Comparison of ENCODE assay signal across 1 cellular context in the genomic region with DNA sequence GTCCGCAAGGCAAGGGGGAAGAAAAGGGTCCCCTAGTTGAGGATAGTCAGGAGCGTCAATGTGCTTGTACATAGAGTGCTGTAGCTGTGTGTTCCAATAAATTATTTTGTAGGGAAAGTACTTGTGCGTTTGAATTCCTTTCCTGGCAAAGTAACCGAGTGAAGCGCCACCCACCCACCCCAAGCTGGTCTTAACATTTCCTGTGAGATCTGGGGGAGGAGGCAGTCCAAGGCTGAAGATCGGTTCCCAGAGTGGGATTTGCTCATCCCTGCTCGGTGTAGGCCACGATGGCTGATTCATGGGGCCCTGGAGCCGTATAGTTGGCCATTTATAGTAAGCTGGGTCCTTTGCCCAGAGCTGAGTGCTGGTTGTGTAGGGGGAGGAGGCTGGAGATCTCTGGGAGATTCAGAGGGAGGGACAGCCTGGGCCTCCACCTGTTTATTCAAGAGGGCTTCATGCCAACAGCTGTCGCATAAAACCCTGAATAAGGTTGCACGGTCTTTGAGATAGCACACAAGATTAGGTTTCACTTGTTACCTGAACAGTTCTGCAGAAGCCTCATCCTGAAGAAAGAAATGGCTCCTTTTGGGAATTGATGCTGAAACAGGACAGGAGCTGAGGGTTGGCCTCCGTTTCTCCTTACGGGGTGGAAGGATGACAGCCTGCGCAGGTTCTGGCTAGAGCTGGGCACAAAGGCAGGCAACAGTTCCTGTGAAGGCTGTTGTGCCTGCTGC.
TF ChIP-seq lines count a peak whose summit lies in the region.

No MANE protein-coding gene starts in this region.

TF ChIP-seq in K562, 482 proteins besides CTCF, POLR2A, EP300 and RAD21 (continued from another document and continues in another):
- TF ChIP-seq, protein P1, sequence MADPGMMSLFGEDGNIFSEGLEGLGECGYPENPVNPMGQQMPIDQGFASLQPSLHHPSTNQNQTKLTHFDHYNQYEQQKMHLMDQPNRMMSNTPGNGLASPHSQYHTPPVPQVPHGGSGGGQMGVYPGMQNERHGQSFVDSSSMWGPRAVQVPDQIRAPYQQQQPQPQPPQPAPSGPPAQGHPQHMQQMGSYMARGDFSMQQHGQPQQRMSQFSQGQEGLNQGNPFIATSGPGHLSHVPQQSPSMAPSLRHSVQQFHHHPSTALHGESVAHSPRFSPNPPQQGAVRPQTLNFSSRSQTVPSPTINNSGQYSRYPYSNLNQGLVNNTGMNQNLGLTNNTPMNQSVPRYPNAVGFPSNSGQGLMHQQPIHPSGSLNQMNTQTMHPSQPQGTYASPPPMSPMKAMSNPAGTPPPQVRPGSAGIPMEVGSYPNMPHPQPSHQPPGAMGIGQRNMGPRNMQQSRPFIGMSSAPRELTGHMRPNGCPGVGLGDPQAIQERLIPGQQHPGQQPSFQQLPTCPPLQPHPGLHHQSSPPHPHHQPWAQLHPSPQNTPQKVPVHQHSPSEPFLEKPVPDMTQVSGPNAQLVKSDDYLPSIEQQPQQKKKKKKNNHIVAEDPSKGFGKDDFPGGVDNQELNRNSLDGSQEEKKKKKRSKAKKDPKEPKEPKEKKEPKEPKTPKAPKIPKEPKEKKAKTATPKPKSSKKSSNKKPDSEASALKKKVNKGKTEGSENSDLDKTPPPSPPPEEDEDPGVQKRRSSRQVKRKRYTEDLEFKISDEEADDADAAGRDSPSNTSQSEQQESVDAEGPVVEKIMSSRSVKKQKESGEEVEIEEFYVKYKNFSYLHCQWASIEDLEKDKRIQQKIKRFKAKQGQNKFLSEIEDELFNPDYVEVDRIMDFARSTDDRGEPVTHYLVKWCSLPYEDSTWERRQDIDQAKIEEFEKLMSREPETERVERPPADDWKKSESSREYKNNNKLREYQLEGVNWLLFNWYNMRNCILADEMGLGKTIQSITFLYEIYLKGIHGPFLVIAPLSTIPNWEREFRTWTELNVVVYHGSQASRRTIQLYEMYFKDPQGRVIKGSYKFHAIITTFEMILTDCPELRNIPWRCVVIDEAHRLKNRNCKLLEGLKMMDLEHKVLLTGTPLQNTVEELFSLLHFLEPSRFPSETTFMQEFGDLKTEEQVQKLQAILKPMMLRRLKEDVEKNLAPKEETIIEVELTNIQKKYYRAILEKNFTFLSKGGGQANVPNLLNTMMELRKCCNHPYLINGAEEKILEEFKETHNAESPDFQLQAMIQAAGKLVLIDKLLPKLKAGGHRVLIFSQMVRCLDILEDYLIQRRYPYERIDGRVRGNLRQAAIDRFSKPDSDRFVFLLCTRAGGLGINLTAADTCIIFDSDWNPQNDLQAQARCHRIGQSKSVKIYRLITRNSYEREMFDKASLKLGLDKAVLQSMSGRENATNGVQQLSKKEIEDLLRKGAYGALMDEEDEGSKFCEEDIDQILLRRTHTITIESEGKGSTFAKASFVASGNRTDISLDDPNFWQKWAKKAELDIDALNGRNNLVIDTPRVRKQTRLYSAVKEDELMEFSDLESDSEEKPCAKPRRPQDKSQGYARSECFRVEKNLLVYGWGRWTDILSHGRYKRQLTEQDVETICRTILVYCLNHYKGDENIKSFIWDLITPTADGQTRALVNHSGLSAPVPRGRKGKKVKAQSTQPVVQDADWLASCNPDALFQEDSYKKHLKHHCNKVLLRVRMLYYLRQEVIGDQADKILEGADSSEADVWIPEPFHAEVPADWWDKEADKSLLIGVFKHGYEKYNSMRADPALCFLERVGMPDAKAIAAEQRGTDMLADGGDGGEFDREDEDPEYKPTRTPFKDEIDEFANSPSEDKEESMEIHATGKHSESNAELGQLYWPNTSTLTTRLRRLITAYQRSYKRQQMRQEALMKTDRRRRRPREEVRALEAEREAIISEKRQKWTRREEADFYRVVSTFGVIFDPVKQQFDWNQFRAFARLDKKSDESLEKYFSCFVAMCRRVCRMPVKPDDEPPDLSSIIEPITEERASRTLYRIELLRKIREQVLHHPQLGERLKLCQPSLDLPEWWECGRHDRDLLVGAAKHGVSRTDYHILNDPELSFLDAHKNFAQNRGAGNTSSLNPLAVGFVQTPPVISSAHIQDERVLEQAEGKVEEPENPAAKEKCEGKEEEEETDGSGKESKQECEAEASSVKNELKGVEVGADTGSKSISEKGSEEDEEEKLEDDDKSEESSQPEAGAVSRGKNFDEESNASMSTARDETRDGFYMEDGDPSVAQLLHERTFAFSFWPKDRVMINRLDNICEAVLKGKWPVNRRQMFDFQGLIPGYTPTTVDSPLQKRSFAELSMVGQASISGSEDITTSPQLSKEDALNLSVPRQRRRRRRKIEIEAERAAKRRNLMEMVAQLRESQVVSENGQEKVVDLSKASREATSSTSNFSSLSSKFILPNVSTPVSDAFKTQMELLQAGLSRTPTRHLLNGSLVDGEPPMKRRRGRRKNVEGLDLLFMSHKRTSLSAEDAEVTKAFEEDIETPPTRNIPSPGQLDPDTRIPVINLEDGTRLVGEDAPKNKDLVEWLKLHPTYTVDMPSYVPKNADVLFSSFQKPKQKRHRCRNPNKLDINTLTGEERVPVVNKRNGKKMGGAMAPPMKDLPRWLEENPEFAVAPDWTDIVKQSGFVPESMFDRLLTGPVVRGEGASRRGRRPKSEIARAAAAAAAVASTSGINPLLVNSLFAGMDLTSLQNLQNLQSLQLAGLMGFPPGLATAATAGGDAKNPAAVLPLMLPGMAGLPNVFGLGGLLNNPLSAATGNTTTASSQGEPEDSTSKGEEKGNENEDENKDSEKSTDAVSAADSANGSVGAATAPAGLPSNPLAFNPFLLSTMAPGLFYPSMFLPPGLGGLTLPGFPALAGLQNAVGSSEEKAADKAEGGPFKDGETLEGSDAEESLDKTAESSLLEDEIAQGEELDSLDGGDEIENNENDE (IDR thresholded peaks at IDR 0.05; ENCODE audit: low read depth, low read length) = peak; percentile 35
- TF ChIP-seq ZNF778 (CRISPR knock-in tag; IDR thresholded peaks at IDR 0.05) (no peak), STAT5A (IDR thresholded peaks at IDR 0.05; ENCODE audit: borderline replicate concordance, low read length) (no peak), NBN (IDR thresholded peaks at IDR 0.05; ENCODE audit: low read depth) (no peak), OTX1 (CRISPR knock-in tag; IDR thresholded peaks at IDR 0.05) (peak; percentile 86), MEIS2 (IDR thresholded peaks at IDR 0.05; ENCODE audit: partially characterized antibody) (no peak), TGIF2 (CRISPR knock-in tag; IDR thresholded peaks at IDR 0.05) (no peak; the same call in 1 of the 2 replicates), ELF4 (CRISPR knock-in tag; IDR thresholded peaks at IDR 0.05) (peak; percentile 87; the same call in 1 of the 2 replicates), ZNF561 (CRISPR knock-in tag; conservative IDR thresholded peaks at IDR 0.05) (no peak), KLF10 (CRISPR knock-in tag; IDR thresholded peaks at IDR 0.05) (0 out of 2 replicates have a peak, but pooled peaks have one; percentile 10), L3MBTL2 (IDR thresholded peaks at IDR 0.05) (no peak), ZNF444 (CRISPR knock-in tag; IDR thresholded peaks at IDR 0.05) (peak; percentile 70), ZNF324 (CRISPR knock-in tag; IDR thresholded peaks at IDR 0.05) (0 out of 2 replicates have a peak, but pooled peaks have one; percentile 39), TEAD2 (tag; IDR thresholded peaks at IDR 0.05) (no peak), NFATC3 (IDR thresholded peaks at IDR 0.05) (no peak), FOXJ2 (tag; IDR thresholded peaks at IDR 0.05) (no peak), ZNF766 (CRISPR knock-in tag; conservative IDR thresholded peaks at IDR 0.05) (no peak), ZNF830 (CRISPR knock-in tag; IDR thresholded peaks at IDR 0.05) (no peak), ZNF696 (CRISPR knock-in tag; conservative IDR thresholded peaks at IDR 0.05) (no peak), CSDE1 (IDR thresholded peaks at IDR 0.05) (no peak), MYNN (IDR thresholded peaks at IDR 0.05) (peak; percentile 42; the same call in 1 of the 2 replicates), MYNN (CRISPR knock-in tag; IDR thresholded peaks at IDR 0.05) (no peak), ZNF133 (CRISPR knock-in tag; IDR thresholded peaks at IDR 0.05) (no peak), HIVEP1 (CRISPR knock-in tag; IDR thresholded peaks at IDR 0.05) (no peak), BRD9 (IDR thresholded peaks at IDR 0.05; ENCODE audit: low read depth, partially characterized antibody) (no peak), PCBP1 (IDR thresholded peaks at IDR 0.05; ENCODE audit: low read depth, low read length, poor library complexity, severe bottlenecking) (no peak), STAT5B (CRISPR knock-in tag; IDR thresholded peaks at IDR 0.05) (no peak), ZNF764 (CRISPR knock-in tag; IDR thresholded peaks at IDR 0.05; ENCODE audit: low read depth) (no peak), SNIP1 (IDR thresholded peaks at IDR 0.05; ENCODE audit: low read depth) (no peak), FOXK2 (conservative IDR thresholded peaks at IDR 0.05 in 1 of 2, IDR thresholded peaks at IDR 0.05 in 1 of 2; ENCODE audit: low read depth in 2 of 2) (no peak), SRSF7 (optimal IDR thresholded peaks at IDR 0.05; ENCODE audit: low read depth, low read length) (no peak), BRF1 (IDR thresholded peaks at IDR 0.05; ENCODE audit: borderline replicate concordance, extremely low read depth, insufficient read length) (no peak), ZNF384 (IDR thresholded peaks at IDR 0.05; ENCODE audit: low read depth, low read length) (no peak), ZNF184 (CRISPR knock-in tag; IDR thresholded peaks at IDR 0.05) (no peak), POLR3A (IDR thresholded peaks at IDR 0.05; ENCODE audit: borderline replicate concordance, extremely low read depth, insufficient read depth, insufficient read length) (no peak), MYC (IDR thresholded peaks at IDR 0.05; ENCODE audit: low read depth, low read length) (no peak), MYC (CRISPR knock-in tag; IDR thresholded peaks at IDR 0.05; ENCODE audit: borderline replicate concordance, low read depth) (no peak)
- TF ChIP-seq, protein P2, sequence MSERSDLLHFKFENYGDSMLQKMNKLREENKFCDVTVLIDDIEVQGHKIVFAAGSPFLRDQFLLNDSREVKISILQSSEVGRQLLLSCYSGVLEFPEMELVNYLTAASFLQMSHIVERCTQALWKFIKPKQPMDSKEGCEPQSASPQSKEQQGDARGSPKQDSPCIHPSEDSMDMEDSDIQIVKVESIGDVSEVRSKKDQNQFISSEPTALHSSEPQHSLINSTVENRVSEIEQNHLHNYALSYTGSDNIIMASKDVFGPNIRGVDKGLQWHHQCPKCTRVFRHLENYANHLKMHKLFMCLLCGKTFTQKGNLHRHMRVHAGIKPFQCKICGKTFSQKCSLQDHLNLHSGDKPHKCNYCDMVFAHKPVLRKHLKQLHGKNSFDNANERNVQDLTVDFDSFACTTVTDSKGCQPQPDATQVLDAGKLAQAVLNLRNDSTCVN (CRISPR knock-in tag; IDR thresholded peaks at IDR 0.05) = peak; percentile 64; the same call in 1 of the 2 replicates
- TF ChIP-seq, protein P3, sequence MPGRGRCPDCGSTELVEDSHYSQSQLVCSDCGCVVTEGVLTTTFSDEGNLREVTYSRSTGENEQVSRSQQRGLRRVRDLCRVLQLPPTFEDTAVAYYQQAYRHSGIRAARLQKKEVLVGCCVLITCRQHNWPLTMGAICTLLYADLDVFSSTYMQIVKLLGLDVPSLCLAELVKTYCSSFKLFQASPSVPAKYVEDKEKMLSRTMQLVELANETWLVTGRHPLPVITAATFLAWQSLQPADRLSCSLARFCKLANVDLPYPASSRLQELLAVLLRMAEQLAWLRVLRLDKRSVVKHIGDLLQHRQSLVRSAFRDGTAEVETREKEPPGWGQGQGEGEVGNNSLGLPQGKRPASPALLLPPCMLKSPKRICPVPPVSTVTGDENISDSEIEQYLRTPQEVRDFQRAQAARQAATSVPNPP (IDR thresholded peaks at IDR 0.05; ENCODE audit: borderline replicate concordance, insufficient read depth, insufficient read length) = no peak
- TF ChIP-seq, protein P4, sequence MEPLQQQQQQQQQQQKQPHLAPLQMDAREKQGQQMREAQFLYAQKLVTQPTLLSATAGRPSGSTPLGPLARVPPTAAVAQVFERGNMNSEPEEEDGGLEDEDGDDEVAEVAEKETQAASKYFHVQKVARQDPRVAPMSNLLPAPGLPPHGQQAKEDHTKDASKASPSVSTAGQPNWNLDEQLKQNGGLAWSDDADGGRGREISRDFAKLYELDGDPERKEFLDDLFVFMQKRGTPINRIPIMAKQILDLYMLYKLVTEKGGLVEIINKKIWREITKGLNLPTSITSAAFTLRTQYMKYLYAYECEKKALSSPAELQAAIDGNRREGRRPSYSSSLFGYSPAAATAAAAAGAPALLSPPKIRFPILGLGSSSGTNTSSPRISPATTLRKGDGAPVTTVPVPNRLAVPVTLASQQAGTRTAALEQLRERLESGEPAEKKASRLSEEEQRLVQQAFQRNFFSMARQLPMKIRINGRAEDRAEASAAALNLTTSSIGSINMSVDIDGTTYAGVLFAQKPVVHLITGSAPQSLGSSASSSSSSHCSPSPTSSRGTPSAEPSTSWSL (CRISPR knock-in tag; IDR thresholded peaks at IDR 0.05; ENCODE audit: borderline replicate concordance) = no peak
- TF ChIP-seq, protein P5, sequence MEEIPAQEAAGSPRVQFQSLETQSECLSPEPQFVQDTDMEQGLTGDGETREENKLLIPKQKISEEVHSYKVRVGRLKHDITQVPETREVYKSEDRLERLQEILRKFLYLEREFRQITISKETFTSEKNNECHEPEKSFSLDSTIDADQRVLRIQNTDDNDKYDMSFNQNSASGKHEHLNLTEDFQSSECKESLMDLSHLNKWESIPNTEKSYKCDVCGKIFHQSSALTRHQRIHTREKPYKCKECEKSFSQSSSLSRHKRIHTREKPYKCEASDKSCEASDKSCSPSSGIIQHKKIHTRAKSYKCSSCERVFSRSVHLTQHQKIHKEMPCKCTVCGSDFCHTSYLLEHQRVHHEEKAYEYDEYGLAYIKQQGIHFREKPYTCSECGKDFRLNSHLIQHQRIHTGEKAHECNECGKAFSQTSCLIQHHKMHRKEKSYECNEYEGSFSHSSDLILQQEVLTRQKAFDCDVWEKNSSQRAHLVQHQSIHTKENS (CRISPR knock-in tag; IDR thresholded peaks at IDR 0.05) = peak; percentile 89; the same call in 1 of the 2 replicates
- TF ChIP-seq, protein P6, sequence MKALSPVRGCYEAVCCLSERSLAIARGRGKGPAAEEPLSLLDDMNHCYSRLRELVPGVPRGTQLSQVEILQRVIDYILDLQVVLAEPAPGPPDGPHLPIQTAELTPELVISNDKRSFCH (CRISPR knock-in tag; IDR thresholded peaks at IDR 0.05) = no peak
- TF ChIP-seq, protein P6 (tag; IDR thresholded peaks at IDR 0.05) = no peak
- TF ChIP-seq, protein P7, sequence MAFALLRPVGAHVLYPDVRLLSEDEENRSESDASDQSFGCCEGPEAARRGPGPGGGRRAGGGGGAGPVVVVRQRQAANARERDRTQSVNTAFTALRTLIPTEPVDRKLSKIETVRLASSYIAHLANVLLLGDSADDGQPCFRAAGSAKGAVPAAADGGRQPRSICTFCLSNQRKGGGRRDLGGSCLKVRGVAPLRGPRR (CRISPR knock-in tag; IDR thresholded peaks at IDR 0.05) = no peak
- TF ChIP-seq, protein P8, sequence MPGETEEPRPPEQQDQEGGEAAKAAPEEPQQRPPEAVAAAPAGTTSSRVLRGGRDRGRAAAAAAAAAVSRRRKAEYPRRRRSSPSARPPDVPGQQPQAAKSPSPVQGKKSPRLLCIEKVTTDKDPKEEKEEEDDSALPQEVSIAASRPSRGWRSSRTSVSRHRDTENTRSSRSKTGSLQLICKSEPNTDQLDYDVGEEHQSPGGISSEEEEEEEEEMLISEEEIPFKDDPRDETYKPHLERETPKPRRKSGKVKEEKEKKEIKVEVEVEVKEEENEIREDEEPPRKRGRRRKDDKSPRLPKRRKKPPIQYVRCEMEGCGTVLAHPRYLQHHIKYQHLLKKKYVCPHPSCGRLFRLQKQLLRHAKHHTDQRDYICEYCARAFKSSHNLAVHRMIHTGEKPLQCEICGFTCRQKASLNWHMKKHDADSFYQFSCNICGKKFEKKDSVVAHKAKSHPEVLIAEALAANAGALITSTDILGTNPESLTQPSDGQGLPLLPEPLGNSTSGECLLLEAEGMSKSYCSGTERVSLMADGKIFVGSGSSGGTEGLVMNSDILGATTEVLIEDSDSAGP (CRISPR knock-in tag; IDR thresholded peaks at IDR 0.05) = no peak
